8 cellular contexts compared by ENCODE assay signal in genomic region chr15:52790166-52790708, GRCh38.
DNase-seq lines count a peak whose midpoint lies in the region; ATAC-seq and TF ChIP-seq lines count a peak whose summit lies in the region.

Gene ONECUT1 (minus strand): TSS chr15:52790336. CDS start chr15:52789884, 452 bp downstream.

- DNase-seq in activated CD4-positive, CD25-positive, alpha-beta regulatory T cell (lab: John Stamatoyannopoulos, UW): no peak
- peak; percentile 83 for DNase-seq in NCI-H146 (lab: John Stamatoyannopoulos, UW)
- no peak for DNase-seq in effector memory CD8-positive, alpha-beta T cell
- DNase-seq in midbrain (lab: John Stamatoyannopoulos, UW): peak; percentile 44
- DNase-seq in stimulated activated naive CD8-positive, alpha-beta T cell treated with anti-CD3 and anti-CD28 coated beads, Interleukin-15, amount 100 ng/mL, for 72 hours: peak; percentile 48 to 62

- peaks cover 14 to 16% of the 10 kb centered on the region in 2 donors for H3K4me1 Mint-ChIP-seq in effector memory CD8-positive, alpha-beta T cell (ENCODE audit: low read depth in 2 of 2)
- peaks cover 66% of the 10 kb centered on the region for H3K4me1 Mint-ChIP-seq in stimulated activated naive CD8-positive, alpha-beta T cell treated with anti-CD3 and anti-CD28 coated beads, Interleukin-15, amount 100 ng/mL, for 72 hours

- H3K27ac Mint-ChIP-seq in effector memory CD8-positive, alpha-beta T cell: no peak within 1 kb of the TSS
- H3K27ac Mint-ChIP-seq in stimulated activated naive CD8-positive, alpha-beta T cell treated with anti-CD3 and anti-CD28 coated beads, Interleukin-15, amount 100 ng/mL, for 72 hours: no peak within 1 kb of the TSS

- peaks cover 30% of the 10 kb centered on the region for H3K36me3 Mint-ChIP-seq in effector memory CD8-positive, alpha-beta T cell (ENCODE audit: insufficient read depth)

- ATAC-seq in activated CD4-positive, CD25-positive, alpha-beta regulatory T cell treated with anti-CD3 and anti-CD28 coated beads, Interleukin-2, amount 50 U/mL, for 24 hours: peak; percentile 57 to 60
- ATAC-seq in HG02610 (IDR thresholded peaks at IDR 0.05; ENCODE audit: unreplicated experiment): peak; percentile 71
- peak; percentile 58 for ATAC-seq in effector memory CD8-positive, alpha-beta T cell (replicated peaks)
- peak; percentile 62 for ATAC-seq in stimulated activated naive CD8-positive, alpha-beta T cell treated with anti-CD3 and anti-CD28 coated beads, Interleukin-15, amount 100 ng/mL, for 72 hours

- TF ChIP-seq CTCF in WI38 (IDR thresholded peaks at IDR 0.05; ENCODE audit: low read depth, low read length): no peak

- no peaks in the 10 kb centered on the region for H3K9me3 Mint-ChIP-seq in effector memory CD8-positive, alpha-beta T cell
- H3K9me3 Mint-ChIP-seq in stimulated activated naive CD8-positive, alpha-beta T cell treated with anti-CD3 and anti-CD28 coated beads, Interleukin-15, amount 100 ng/mL, for 72 hours: peaks cover 0 to 6% of the 10 kb centered on the region in 2 donors

- H3K27me3 Mint-ChIP-seq in effector memory CD8-positive, alpha-beta T cell: peaks cover 85 to 94% of the 10 kb centered on the region in 2 donors
- peaks cover 100% of the 10 kb centered on the region for H3K27me3 Mint-ChIP-seq in stimulated activated naive CD8-positive, alpha-beta T cell treated with anti-CD3 and anti-CD28 coated beads, Interleukin-15, amount 100 ng/mL, for 72 hours

- H3K4me3 ChIP-seq in WI38 (ENCODE audit: low read depth, low read length): peak within 1 kb of the TSS; percentile 53

- H3K4me3 Mint-ChIP-seq in effector memory CD8-positive, alpha-beta T cell: peak within 1 kb of the TSS; percentile 69 to 71
- H3K4me3 Mint-ChIP-seq in stimulated activated naive CD8-positive, alpha-beta T cell treated with anti-CD3 and anti-CD28 coated beads, Interleukin-15, amount 100 ng/mL, for 72 hours: peak within 1 kb of the TSS; percentile 78 to 81

Comparison
In these comparisons a context has a peak if more than half of its experiments do, and no peak if none do; other contexts are left out.
1. DNase-seq: peak in NCI-H146 (single experiment), midbrain (single experiment) and stimulated activated naive CD8-positive, alpha-beta T cell treated with anti-CD3 and anti-CD28 coated beads, Interleukin-15, amount 100 ng/mL, for 72 hours (2 of 2); none in activated CD4-positive, CD25-positive, alpha-beta regulatory T cell (0 of 4) and effector memory CD8-positive, alpha-beta T cell (0 of 3).
2. Peak in every context shown above with its lines, with median percentiles within 50 percentile points of each other: ATAC-seq.